Comparison of ENCODE assay signal across 29 cellular contexts in the genomic region with DNA sequence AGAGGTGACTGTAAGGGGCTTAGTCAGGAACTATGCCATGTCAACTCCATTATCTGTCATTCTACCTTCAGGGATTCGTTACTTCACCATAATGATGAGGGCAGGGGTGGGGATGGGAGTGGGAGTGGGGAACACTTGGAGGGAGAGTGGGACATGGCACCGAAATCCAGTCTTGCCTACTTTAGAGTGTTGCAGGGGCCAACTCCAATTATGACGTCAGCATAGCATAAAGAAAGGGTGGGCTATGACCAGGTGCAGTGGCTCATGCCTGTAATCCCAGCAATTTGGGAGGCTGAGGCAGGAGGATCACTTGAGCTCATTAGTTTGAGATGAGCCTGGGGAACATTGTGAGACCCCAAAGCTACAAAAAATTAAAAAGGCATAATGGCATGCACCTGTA.
"Had no signal": no experiment of that assay in that cellular context is flagged by ENCODE, and none has a peak within 500 bp of the region (broad histone marks: within the 10 kb centered on the region; RNA-seq: fewer than 3 reads in every experiment).

No MANE protein-coding gene starts in this region.

- H3K27ac ChIP-seq: stomach, suprapubic skin, testis, thoracic aorta, thyroid gland, tibial artery, tibial nerve, transverse colon, upper lobe of left lung, upper lobe of right lung, uterus, vagina had no signal

- DNase-seq: stimulated activated CD4-positive, alpha-beta T cell treated with anti-CD3 and anti-CD28 coated beads, Interleukin-2, amount 100 ng/mL, for 48 hours; stimulated activated CD4-positive, alpha-beta T cell treated with anti-CD3 and anti-CD28 coated beads, Interleukin-4, amount 100 ng/mL, for 1 hour; stimulated activated CD4-positive, alpha-beta T cell treated with anti-CD3 and anti-CD28 coated beads, Interleukin-4, amount 100 ng/mL, for 24 hours; stimulated activated CD4-positive, alpha-beta T cell treated with anti-CD3 and anti-CD28 coated beads, Interleukin-4, amount 100 ng/mL, for 4 hours; stimulated activated CD8-positive, alpha-beta memory T cell treated with anti-CD3 and anti-CD28 coated beads, Interleukin-4, amount 100 ng/mL, for 48 hours; stimulated activated naive B cell treated with anti-CD40 and anti-IgM and Interleukin-4, amounts not matched to agents 10 μg/mL and 1 μg/mL and 100 μg/mL, for 72 hours; stimulated activated naive CD4-positive, alpha-beta T cell; stimulated activated naive CD4-positive, alpha-beta T cell treated with Interleukin-2 at 50 U/mL for 16 hours; stimulated activated naive CD8-positive, alpha-beta T cell treated with anti-CD3 and anti-CD28 coated beads, Interleukin-15, amount 100 ng/mL, for 72 hours; stimulated activated naive CD8-positive, alpha-beta T cell treated with anti-CD3 and anti-CD28 coated beads, Interleukin-15, Interleukin-2, amounts not matched to agents 100 U/mL and 50 U/mL, for 24 hours; stomach; substantia nigra; testis; thyroid gland; tibial artery; transverse colon; trophoblast cell; upper lobe of left lung; upper lobe of right lung; uterus had no signal

- H3K36me3 ChIP-seq: stomach, suprapubic skin, thoracic aorta, thyroid gland, tibial artery, tibial nerve, transverse colon, upper lobe of left lung, upper lobe of right lung, uterus, vagina had no signal

- H3K36me3 Mint-ChIP-seq: stimulated activated effector memory CD8-positive, alpha-beta T cell treated with anti-CD3 and anti-CD28 coated beads, Interleukin-12 subunit alpha, Interleukin-12 subunit beta, amount 100 ng/mL, for 72 hours; stimulated activated memory B cell treated with anti-CD40 and anti-IgM and Interleukin-4, amounts not matched to agents 10 μg/mL and 1 μg/mL and 100 μg/mL, for 72 hours; stimulated activated naive B cell treated with anti-CD40 and anti-IgM and Interleukin-4, amounts not matched to agents 10 μg/mL and 1 μg/mL and 100 μg/mL, for 72 hours; type B pancreatic cell had no signal

- FAIRE-seq: urothelium cell line had no signal

- H3K27me3 ChIP-seq: stomach, suprapubic skin, testis, thyroid gland, tibial artery, tibial nerve, transverse colon, upper lobe of left lung, upper lobe of right lung, uterus, vagina had no signal

- H3K27me3 Mint-ChIP-seq: stimulated activated memory B cell treated with anti-CD40 and anti-IgM and Interleukin-4, amounts not matched to agents 10 μg/mL and 1 μg/mL and 100 μg/mL, for 72 hours had no signal

- H3K4me3 Mint-ChIP-seq: stimulated activated effector memory CD8-positive, alpha-beta T cell treated with anti-CD3 and anti-CD28 coated beads, Interleukin-12 subunit alpha, Interleukin-12 subunit beta, amount 100 ng/mL, for 72 hours; stimulated activated memory B cell treated with anti-CD40 and anti-IgM and Interleukin-4, amounts not matched to agents 10 μg/mL and 1 μg/mL and 100 μg/mL, for 72 hours; stimulated activated naive B cell treated with anti-CD40 and anti-IgM and Interleukin-4, amounts not matched to agents 10 μg/mL and 1 μg/mL and 100 μg/mL, for 72 hours; stimulated activated naive CD8-positive, alpha-beta T cell treated with anti-CD3 and anti-CD28 coated beads, Interleukin-15, amount 100 ng/mL, for 72 hours; stimulated activated naive CD8-positive, alpha-beta T cell treated with anti-CD3 and anti-CD28 coated beads, Interleukin-15, Interleukin-2, amounts not matched to agents 100 ng/mL and 50 ng/mL, for 24 hours; type B pancreatic cell had no signal

- H3K4me1 Mint-ChIP-seq: stimulated activated effector memory CD8-positive, alpha-beta T cell treated with anti-CD3 and anti-CD28 coated beads, Interleukin-12 subunit alpha, Interleukin-12 subunit beta, amount 100 ng/mL, for 72 hours; stimulated activated memory B cell treated with anti-CD40 and anti-IgM and Interleukin-4, amounts not matched to agents 10 μg/mL and 1 μg/mL and 100 μg/mL, for 72 hours; stimulated activated naive B cell treated with anti-CD40 and anti-IgM and Interleukin-4, amounts not matched to agents 10 μg/mL and 1 μg/mL and 100 μg/mL, for 72 hours; stimulated activated naive CD8-positive, alpha-beta T cell treated with anti-CD3 and anti-CD28 coated beads, Interleukin-15, amount 100 ng/mL, for 72 hours had no signal

- H3K27ac Mint-ChIP-seq: stimulated activated effector memory CD8-positive, alpha-beta T cell treated with anti-CD3 and anti-CD28 coated beads, Interleukin-12 subunit alpha, Interleukin-12 subunit beta, amount 100 ng/mL, for 72 hours; stimulated activated memory B cell treated with anti-CD40 and anti-IgM and Interleukin-4, amounts not matched to agents 10 μg/mL and 1 μg/mL and 100 μg/mL, for 72 hours; stimulated activated naive B cell treated with anti-CD40 and anti-IgM and Interleukin-4, amounts not matched to agents 10 μg/mL and 1 μg/mL and 100 μg/mL, for 72 hours; stimulated activated naive CD8-positive, alpha-beta T cell treated with anti-CD3 and anti-CD28 coated beads, Interleukin-15, amount 100 ng/mL, for 72 hours; stimulated activated naive CD8-positive, alpha-beta T cell treated with anti-CD3 and anti-CD28 coated beads, Interleukin-15, Interleukin-2, amounts not matched to agents 100 ng/mL and 50 ng/mL, for 24 hours; type B pancreatic cell had no signal

- ATAC-seq: stimulated activated effector memory CD8-positive, alpha-beta T cell treated with anti-CD3 and anti-CD28 coated beads, Interleukin-12 subunit alpha, Interleukin-12 subunit beta, amount 100 ng/mL, for 72 hours; stimulated activated memory B cell treated with anti-CD40 and anti-IgM and Interleukin-4, amounts not matched to agents 10 μg/mL and 1 μg/mL and 100 μg/mL, for 72 hours; stimulated activated naive B cell treated with anti-CD40 and anti-IgM and Interleukin-4, amounts not matched to agents 10 μg/mL and 1 μg/mL and 100 μg/mL, for 72 hours; stimulated activated naive CD8-positive, alpha-beta T cell treated with anti-CD3 and anti-CD28 coated beads, Interleukin-15, amount 100 ng/mL, for 72 hours; stimulated activated naive CD8-positive, alpha-beta T cell treated with anti-CD3 and anti-CD28 coated beads, Interleukin-15, Interleukin-2, amounts not matched to agents 100 U/mL and 50 U/mL, for 24 hours; upper lobe of right lung had no signal

- H3K4me1 ChIP-seq: stomach, testis, tibial artery, tibial nerve, transverse colon, upper lobe of left lung, upper lobe of right lung, uterus, vagina had no signal

- H3K9me3 ChIP-seq: stomach, suprapubic skin, testis, thoracic aorta, thyroid gland, tibial artery, tibial nerve, transverse colon, upper lobe of left lung, upper lobe of right lung, uterus, vagina had no signal

- H3K4me3 ChIP-seq: stomach, suprapubic skin, testis, thoracic aorta, thyroid gland, tibial artery, tibial nerve, transverse colon, upper lobe of left lung, upper lobe of right lung, uterus, vagina had no signal
